ENCODE assay signal across 8 cellular contexts in the genomic region with DNA sequence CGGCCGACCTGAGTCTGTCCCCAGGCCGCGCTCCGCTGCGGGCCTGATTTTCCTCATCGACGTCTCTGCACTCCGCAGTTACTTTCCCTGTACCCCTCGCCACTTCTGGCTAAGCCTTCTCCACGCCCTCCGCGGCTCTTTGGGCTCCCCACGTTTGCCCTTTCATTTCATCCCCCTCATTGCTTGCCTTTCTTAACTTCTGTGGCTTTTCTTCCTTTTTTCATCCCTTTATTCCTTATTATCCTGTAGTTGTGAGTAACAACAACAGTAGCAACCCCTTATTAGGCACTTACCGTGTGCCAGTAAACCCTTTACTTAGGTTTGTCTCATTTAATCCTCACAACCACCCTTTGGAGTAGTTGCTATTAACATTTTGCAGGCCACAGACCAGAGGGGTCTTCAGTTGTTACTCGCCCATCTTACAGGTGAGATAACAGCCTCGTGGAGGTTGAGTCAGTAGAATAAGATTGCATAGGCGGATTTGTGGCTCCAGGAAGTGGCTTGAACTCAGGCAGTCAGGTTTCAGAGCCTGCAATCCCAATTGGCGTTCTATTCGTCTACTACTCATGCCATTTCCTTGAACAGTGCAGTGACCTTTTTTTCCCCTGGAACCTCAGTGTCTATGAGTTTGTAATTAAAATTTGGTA. TPM values are rescaled to one million over a fixed set of nuclear protein-coding genes. Genes with fewer than 3 reads are reported as not detected.
DNase-seq lines count a peak whose midpoint lies in the region; ATAC-seq and TF ChIP-seq lines count a peak whose summit lies in the region.

No MANE protein-coding gene starts in this region.

- H3K36me3 ChIP-seq in ES-I3 (ENCODE audit: insufficient read depth, low read length) (no peaks in the 10 kb centered on the region), IMR-90 (ENCODE audit: control insufficient read depth, insufficient read depth, low read length) (no peaks in the 10 kb centered on the region)

- H3K23ac ChIP-seq in IMR-90 (ENCODE audit: low read depth, low read length): peak overlapping the region; percentile 91

- peak overlapping the region; percentile 79 for H3K4me3 ChIP-seq in IMR-90 (ENCODE audit: insufficient read depth, low read depth, low read length)

- H2AFZ ChIP-seq in IMR-90 (replicated peaks; ENCODE audit: low read length, poor library complexity): peak overlapping the region; percentile 99

- CTCF ChIA-PET in IMR-90 (lab: Yijun Ruan, JAX): interaction anchor here (1.7 kb wide), 1 partner anchor 13 kb away, joined by 8 read pairs; no protein-coding TSS in a partner anchor

- POLR2A ChIA-PET in IMR-90 (lab: Charles Lee; ENCODE audit: unreplicated experiment): no interaction called here

- peak overlapping the region; percentile 100 for H3K27ac Mint-ChIP-seq in activated CD4-positive, alpha-beta T cell treated with anti-CD3 and anti-CD28 coated beads, Interleukin-2, amount 10 ng/mL, durations not matched to agents 24 days and 14 days
- peak overlapping the region; percentile 100 for H3K27ac Mint-ChIP-seq in progenitor cell of endocrine pancreas

- H3K27me3 ChIP-seq in IMR-90 (ENCODE audit: control insufficient read depth, insufficient read depth, low read length): no peaks in the 10 kb centered on the region

- H2BK5ac ChIP-seq in IMR-90 (ENCODE audit: low read depth, low read length, poor library complexity, severe bottlenecking): peak overlapping the region; percentile 85

- dilution Hi-C loops in IMR-90 (cut with HindIII; ENCODE audit: low sequenced_read_pairs, unreplicated experiment): no loop called here

- no peak overlapping the region for H3K18ac ChIP-seq in IMR-90 (ENCODE audit: low read depth, low read length)

- peak overlapping the region; percentile 84 for H3K14ac ChIP-seq in IMR-90 (replicated peaks; ENCODE audit: low read depth, low read length)

- no peak overlapping the region for H2BK120ac ChIP-seq in IMR-90 (ENCODE audit: low read depth, low read length)

- intact Hi-C loops in IMR-90 (cut with micrococcal nuclease): no loop called here
- intact Hi-C loops in activated CD4-positive, alpha-beta T cell treated with anti-CD3 and anti-CD28 coated beads, Interleukin-2, amount 10 ng/mL, durations not matched to agents 24 days and 14 days (cut with micrococcal nuclease): loop anchor here (1.0 to 2.0 kb wide), 3 partner anchors 19 to 266 kb away; partner anchors contain the start of genes LARS1 and RBM27

- peak overlapping the region; percentile 99 for H3K9ac ChIP-seq in ES-I3 (ENCODE audit: low read depth, low read length)
- peak overlapping the region; percentile 94 for H3K9ac ChIP-seq in IMR-90 (ENCODE audit: low read depth, low read length)

- TF ChIP-seq CTCF in IMR-90 (conservative IDR thresholded peaks at IDR 0.05; ENCODE audit: low read depth, low read length) (no peak), progenitor cell of endocrine pancreas (IDR thresholded peaks at IDR 0.05; ENCODE audit: unreplicated experiment) (no peak)

- peak overlapping the region; percentile 100 for H3K4me3 Mint-ChIP-seq in activated CD4-positive, alpha-beta T cell treated with anti-CD3 and anti-CD28 coated beads, Interleukin-2, amount 10 ng/mL, durations not matched to agents 24 days and 14 days
- peak overlapping the region; percentile 97 for H3K4me3 Mint-ChIP-seq in progenitor cell of endocrine pancreas (ENCODE audit: low read depth)

- BruUV-seq in IMR-90 (replicated peaks; lab: Mats Ljungman, UMichigan): no TSS peak

- H2AK9ac ChIP-seq in IMR-90 (replicated peaks; ENCODE audit: low read depth, low read length, poor library complexity): peak overlapping the region; percentile 92

- no peaks in the 10 kb centered on the region for H3K9me3 ChIP-seq in ES-I3 (ENCODE audit: control insufficient read depth, insufficient read depth, low read length)
- no peaks in the 10 kb centered on the region for H3K9me3 ChIP-seq in IMR-90 (ENCODE audit: control insufficient read depth, insufficient read depth, low read length)

- in situ Hi-C loops in IMR-90 (cut with MboI; ENCODE audit: low sequenced_read_pairs): loop anchor here (25.0 kb wide), 1 partner anchor 311 kb away; no protein-coding TSS in a partner anchor

- peak overlapping the region; percentile 71 for H3K4ac ChIP-seq in IMR-90 (ENCODE audit: low read depth, low read length)

- no peak for TF ChIP-seq POLR2A in IMR-90 (IDR thresholded peaks at IDR 0.05; ENCODE audit: low read depth, low read length)

- no peaks in the 10 kb centered on the region for H3K9me3 Mint-ChIP-seq in activated CD4-positive, alpha-beta T cell treated with anti-CD3 and anti-CD28 coated beads, Interleukin-2, amount 10 ng/mL, durations not matched to agents 24 days and 14 days
- no peaks in the 10 kb centered on the region for H3K9me3 Mint-ChIP-seq in progenitor cell of endocrine pancreas (ENCODE audit: low read depth)

- TF ChIP-seq RAD21 in IMR-90 (IDR thresholded peaks at IDR 0.05; ENCODE audit: low read length): no peak

- peaks cover 2% of the 10 kb centered on the region for H3K27me3 Mint-ChIP-seq in activated CD4-positive, alpha-beta T cell treated with anti-CD3 and anti-CD28 coated beads, Interleukin-2, amount 10 ng/mL, durations not matched to agents 24 days and 14 days
- no peaks in the 10 kb centered on the region for H3K27me3 Mint-ChIP-seq in progenitor cell of endocrine pancreas

- DNase-seq in IMR-90 (peak; percentile 55), fibroblast of gingiva (ENCODE audit: low read depth) (peak; percentile 12), progenitor cell of endocrine pancreas (ENCODE audit: low spot score, unreplicated experiment) (no peak), NCI-H1436 (lab: John Stamatoyannopoulos, UW) (no peak), NCI-H2227 treated with DMSO at 0.1 percent for 48 hours (lab: John Stamatoyannopoulos, UW) (no peak)
- peak; percentile 77 for DNase-seq in activated CD4-positive, alpha-beta T cell treated with anti-CD3 and anti-CD28 coated beads, Interleukin-2, amount 10 ng/mL, durations not matched to agents 24 days and 14 days

- H3K79me1 ChIP-seq in IMR-90 (ENCODE audit: low read depth in 1 of 2, low read length in 2 of 2): peaks cover 0 to 6% of the 10 kb centered on the region in 2 experiments; a peak in 2 of 4 replicates

- WGBS in IMR-90 (ENCODE audit: extremely low coverage in 2 of 2, insufficient read length in 1 of 2), 2 experiments: 0% methylated on average over 13 of the region's 20 CpGs; no CpG with 5 or more reads in 1 of the 2 experiments

- H2BK15ac ChIP-seq in IMR-90 (ENCODE audit: low read depth, low read length): no peak overlapping the region

- peaks cover 16% of the 10 kb centered on the region for H3K36me3 Mint-ChIP-seq in activated CD4-positive, alpha-beta T cell treated with anti-CD3 and anti-CD28 coated beads, Interleukin-2, amount 10 ng/mL, durations not matched to agents 24 days and 14 days (ENCODE audit: low read depth)
- H3K36me3 Mint-ChIP-seq in progenitor cell of endocrine pancreas (ENCODE audit: insufficient read depth): peaks cover 1% of the 10 kb centered on the region

- peak overlapping the region; percentile 58 for H4K5ac ChIP-seq in IMR-90 (ENCODE audit: low read depth, low read length)

- peaks cover 6% of the 10 kb centered on the region; the same call in 1 of the 2 replicates for H3K9me1 ChIP-seq in IMR-90 (ENCODE audit: insufficient read depth, low read length)

- ATAC-seq in GM21515 (IDR thresholded peaks at IDR 0.05; ENCODE audit: unreplicated experiment): peak; percentile 28
- ATAC-seq in IMR-90 (ENCODE audit: low read depth): no peak

- H4K8ac ChIP-seq in IMR-90 (ENCODE audit: low read depth in 2 of 2, low read length in 2 of 2): peak overlapping the region; percentile 82 to 94

- H3K4me1 ChIP-seq in ES-I3 (ENCODE audit: insufficient read depth, low read length): peaks cover 7% of the 10 kb centered on the region
- H3K4me1 ChIP-seq in IMR-90 (ENCODE audit: control insufficient read depth, insufficient read depth, low read length): no peaks in the 10 kb centered on the region

- H3K4me2 ChIP-seq in IMR-90 (ENCODE audit: low read depth, low read length): peak overlapping the region; percentile 99

- H3K56ac ChIP-seq in IMR-90 (ENCODE audit: extremely low read depth, insufficient read depth, low read length): peak overlapping the region; percentile 97

- peaks cover 22% of the 10 kb centered on the region for H4K20me1 ChIP-seq in IMR-90 (ENCODE audit: insufficient read depth, low read length)

- peak overlapping the region; percentile 60 for H4K91ac ChIP-seq in IMR-90 (ENCODE audit: insufficient read depth, low read depth, low read length)

- peak overlapping the region; percentile 91 for H3K27ac ChIP-seq in IMR-90 (ENCODE audit: insufficient read depth, low read length)

- no peak overlapping the region for H2BK20ac ChIP-seq in IMR-90 (ENCODE audit: low read depth, low read length)

- H3K4me1 Mint-ChIP-seq in activated CD4-positive, alpha-beta T cell treated with anti-CD3 and anti-CD28 coated beads, Interleukin-2, amount 10 ng/mL, durations not matched to agents 24 days and 14 days: peaks cover 29% of the 10 kb centered on the region
- H3K4me1 Mint-ChIP-seq in progenitor cell of endocrine pancreas (ENCODE audit: low read depth): peaks cover 31% of the 10 kb centered on the region

- peak overlapping the region; percentile 89 for H2AK5ac ChIP-seq in IMR-90 (ENCODE audit: low read depth, low read length)

TF ChIP-seq in IMR-90, 13 proteins besides CTCF, POLR2A, EP300 and RAD21:
- TF ChIP-seq USF2 (IDR thresholded peaks at IDR 0.05; ENCODE audit: low read depth, low read length): no peak
- no peak for TF ChIP-seq BHLHE40 (IDR thresholded peaks at IDR 0.05; ENCODE audit: low read depth, low read length)
- no peak for TF ChIP-seq NFE2L2 (IDR thresholded peaks at IDR 0.05; ENCODE audit: low read depth, low read length)
- no peak for TF ChIP-seq CHD1 (IDR thresholded peaks at IDR 0.05; ENCODE audit: low read depth, low read length)
- TF ChIP-seq MAFK (IDR thresholded peaks at IDR 0.05; ENCODE audit: low read depth, low read length): no peak
- peak; percentile 12; the same call in 1 of the 2 replicates for TF ChIP-seq MXI1 (IDR thresholded peaks at IDR 0.05; ENCODE audit: borderline replicate concordance, low read depth, low read length)
- no peak for TF ChIP-seq FOS (IDR thresholded peaks at IDR 0.05; ENCODE audit: low read depth, low read length)

RNA-seq across cellular contexts. Expression of gene TCERG1, which starts 0.7 kb away (rescaled TPM):
- total RNA-seq in IMR-90 (2012; rRNA removed) (21.9 and 32.2 TPM in 2 replicates), progenitor cell of endocrine pancreas (113 and 121 TPM in 2 replicates)
- 44.7 and 49.0 TPM in 2 replicates for polyA plus RNA-seq in IMR-90 (2012; rRNA removed)
- 14.3 and 26.6 TPM in 2 replicates for polyA plus RNA-seq in IMR-90 (2012; cell fraction: cytosol; rRNA removed)
- 90.7 and 162 TPM in 2 replicates for polyA plus RNA-seq in IMR-90 (2012; cell fraction: nucleus; rRNA removed; ENCODE audit: low replicate concordance)
- 146 and 155 TPM in 2 replicates for total RNA-seq in activated CD4-positive, alpha-beta T cell treated with anti-CD3 and anti-CD28 coated beads, Interleukin-2, amount 10 ng/mL, durations not matched to agents 24 days and 14 days

Comparison
In these comparisons a context has a peak if more than half of its experiments do, and no peak if none do; other contexts are left out.
1. DNase-seq: peak in IMR-90 (single experiment), activated CD4-positive, alpha-beta T cell treated with anti-CD3 and anti-CD28 coated beads, Interleukin-2, amount 10 ng/mL, durations not matched to agents 24 days and 14 days (single experiment) and fibroblast of gingiva (single experiment); none in progenitor cell of endocrine pancreas (single experiment), NCI-H1436 (single experiment) and NCI-H2227 treated with DMSO at 0.1 percent for 48 hours (single experiment).